In the genomic region with DNA sequence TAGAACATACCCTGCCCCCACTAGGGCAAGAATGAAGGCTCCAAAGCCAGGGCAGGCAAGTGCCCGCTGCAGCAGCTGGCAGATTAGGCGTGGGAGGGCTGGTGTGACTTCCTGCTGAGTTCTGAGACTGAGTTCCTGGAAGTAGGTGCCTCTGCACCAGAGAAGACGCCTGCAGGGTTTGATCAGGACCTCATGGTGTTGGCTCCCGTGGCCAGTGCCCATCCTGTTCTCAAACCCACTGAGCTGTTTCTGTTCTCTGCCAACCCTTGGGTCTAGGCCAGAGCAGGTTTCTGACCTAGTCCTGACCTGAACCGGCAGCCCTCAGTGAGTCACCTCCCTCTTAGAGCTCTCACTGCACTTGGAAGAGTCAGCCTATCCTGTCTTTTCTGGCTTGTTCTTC, we compare ENCODE assay signal across 8 cellular contexts.
DNase-seq lines count a peak whose midpoint lies in the region; ATAC-seq, FAIRE-seq and TF ChIP-seq lines count a peak whose summit lies in the region.

No MANE protein-coding gene starts in this region.

- H3K27me3 ChIP-seq in A673 (replicated peaks; ENCODE audit: insufficient read depth, low read depth, low read length, poor library complexity) (no peaks in the 10 kb centered on the region), dorsolateral prefrontal cortex (peaks cover 0 to 96% (median 30%) of the 10 kb centered on the region in 45 donors)

- H3K27ac ChIP-seq in A673 (ENCODE audit: low read depth, low read length, poor library complexity, severe bottlenecking) (no peak overlapping the region), dorsolateral prefrontal cortex (no peak overlapping the region)

- ATAC-seq in GM21576 (IDR thresholded peaks at IDR 0.05; ENCODE audit: unreplicated experiment), result no peak

- no peaks in the 10 kb centered on the region for H3K36me3 ChIP-seq in A673 (ENCODE audit: insufficient read depth, low read length, poor library complexity, severe bottlenecking)

- POLR2A ChIA-PET in A673 (lab: Charles Lee; ENCODE audit: low non-redundant PET), result no interaction called here

- FAIRE-seq in GM12891 (lab: Jason Lieb, UNC), result no peak

- CTCF ChIA-PET in A673 (lab: Charles Lee), result no interaction called here

- no peaks in the 10 kb centered on the region for H3K4me1 ChIP-seq in A673 (ENCODE audit: insufficient read depth, low read length, poor library complexity, severe bottlenecking)

- DNase-seq in A673 (ENCODE audit: low spot score) (peak; percentile 24), LNCaP clone FGC (ENCODE audit: low read depth) (peak; percentile 40), myocyte (ENCODE audit: low read depth) (peak; percentile 31), GM12891 (ENCODE audit: insufficient read length, low spot score) (no peak), dorsolateral prefrontal cortex (no peak), NCI-H345 (lab: John Stamatoyannopoulos, UW) (no peak)
- DNase-seq in activated T-cell treated with anti-CD3 and anti-CD28 coated beads, Interleukin-2, amount 50 U/mL, for 48 hours, result peak; percentile 55 to 70

- TF ChIP-seq POLR2A in GM12891 (IDR thresholded peaks at IDR 0.05; ENCODE audit: low read depth, low read length), result no peak

- TF ChIP-seq CTCF in A673 (conservative IDR thresholded peaks at IDR 0.05; ENCODE audit: low read depth, low read length) (no peak), LNCaP clone FGC (IDR thresholded peaks at IDR 0.05; ENCODE audit: control insufficient read depth, extremely low read depth, insufficient read depth) (no peak), dorsolateral prefrontal cortex (IDR thresholded peaks at IDR 0.05 in 54 of 56, conservative IDR thresholded peaks at IDR 0.05 in 2 of 56; ENCODE audit: low read depth in 1 of 56, partially characterized antibody in 56 of 56) (no peak)

- H3K4me3 ChIP-seq in A673 (ENCODE audit: low read depth, low read length, poor library complexity, severe bottlenecking), result no peak overlapping the region
- no peak overlapping the region for H3K4me3 ChIP-seq in LNCaP clone FGC (ENCODE audit: low read depth, low read length)
- no peak overlapping the region for H3K4me3 ChIP-seq in dorsolateral prefrontal cortex

- BruUV-seq in A673 (replicated peaks; lab: Mats Ljungman, UMichigan), result no TSS peak

- H3K9me3 ChIP-seq in A673 (ENCODE audit: low read depth, low read length, poor library complexity, severe bottlenecking), result no peaks in the 10 kb centered on the region

- intact Hi-C loops in A673 (cut with micrococcal nuclease; ENCODE audit: unreplicated experiment), result no loop called here
- intact Hi-C loops in dorsolateral prefrontal cortex (cut with DNase I), result no loop called here

TF ChIP-seq in GM12891, 5 proteins besides CTCF, POLR2A, EP300 and RAD21:
- no peak for TF ChIP-seq POLR2AphosphoS5 (IDR thresholded peaks at IDR 0.05; ENCODE audit: low read depth, low read length)
- no peak for TF ChIP-seq SPI1 (IDR thresholded peaks at IDR 0.05; ENCODE audit: low read depth, low read length)
- no peak for TF ChIP-seq POU2F2 (IDR thresholded peaks at IDR 0.05; ENCODE audit: low read depth, low read length)
- no peak for TF ChIP-seq TAF1 (IDR thresholded peaks at IDR 0.05; ENCODE audit: low read depth, low read length)
- TF ChIP-seq PAX5 (IDR thresholded peaks at IDR 0.05; ENCODE audit: insufficient read depth, low read length, severe bottlenecking), result no peak

Comparison
In these comparisons a context has a peak if more than half of its experiments do, and no peak if none do; other contexts are left out.
1. DNase-seq: peak in A673 (single experiment), LNCaP clone FGC (single experiment), activated T-cell treated with anti-CD3 and anti-CD28 coated beads, Interleukin-2, amount 50 U/mL, for 48 hours (2 of 2) and myocyte (single experiment); none in GM12891 (single experiment), dorsolateral prefrontal cortex (0 of 10) and NCI-H345 (single experiment).